In the genomic region with DNA sequence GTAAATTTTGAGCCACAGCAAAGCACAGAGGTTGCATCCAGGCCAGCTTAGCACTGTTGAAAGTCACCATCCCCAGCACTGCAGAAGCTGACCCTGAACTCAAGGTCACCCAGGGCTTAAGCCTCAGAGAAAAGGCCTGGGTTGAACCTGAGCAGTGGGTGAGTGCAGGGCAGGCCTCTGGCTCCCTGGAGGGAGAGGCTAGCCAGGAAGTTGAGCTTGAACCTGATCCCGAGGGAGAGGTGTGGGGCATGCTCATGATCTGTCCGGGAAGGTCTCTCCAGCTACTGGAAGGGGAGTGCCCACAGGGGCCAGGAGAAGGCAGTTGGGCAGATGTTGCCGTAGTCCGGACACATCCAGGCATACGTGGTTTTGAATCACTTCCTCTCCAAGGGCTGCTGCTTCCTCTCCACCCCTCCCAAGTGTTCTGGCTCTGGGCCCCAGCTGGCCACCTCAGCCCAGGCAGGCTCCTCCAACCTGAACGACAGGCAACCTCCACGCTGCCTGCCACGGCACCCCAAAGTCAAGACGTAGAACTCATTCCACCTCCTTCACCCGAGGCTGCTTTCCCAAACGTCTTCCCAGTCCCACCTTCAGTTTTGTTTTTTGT, we compare ENCODE assay signal across 1 cellular context.
TF ChIP-seq lines count a peak whose summit lies in the region.

No MANE protein-coding gene starts in this region.

TF ChIP-seq in SK-N-SH treated with all-trans-retinoic acid at 6 μM for 48 hours, 23 proteins besides CTCF, POLR2A, EP300 and RAD21 (continued from another document):
- TF ChIP-seq, protein P1, sequence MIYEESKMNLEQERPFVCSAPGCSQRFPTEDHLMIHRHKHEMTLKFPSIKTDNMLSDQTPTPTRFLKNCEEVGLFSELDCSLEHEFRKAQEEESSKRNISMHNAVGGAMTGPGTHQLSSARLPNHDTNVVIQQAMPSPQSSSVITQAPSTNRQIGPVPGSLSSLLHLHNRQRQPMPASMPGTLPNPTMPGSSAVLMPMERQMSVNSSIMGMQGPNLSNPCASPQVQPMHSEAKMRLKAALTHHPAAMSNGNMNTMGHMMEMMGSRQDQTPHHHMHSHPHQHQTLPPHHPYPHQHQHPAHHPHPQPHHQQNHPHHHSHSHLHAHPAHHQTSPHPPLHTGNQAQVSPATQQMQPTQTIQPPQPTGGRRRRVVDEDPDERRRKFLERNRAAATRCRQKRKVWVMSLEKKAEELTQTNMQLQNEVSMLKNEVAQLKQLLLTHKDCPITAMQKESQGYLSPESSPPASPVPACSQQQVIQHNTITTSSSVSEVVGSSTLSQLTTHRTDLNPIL (CRISPR knock-in tag; IDR thresholded peaks at IDR 0.05; ENCODE audit: low read depth) = no peak
- TF ChIP-seq, protein P2, sequence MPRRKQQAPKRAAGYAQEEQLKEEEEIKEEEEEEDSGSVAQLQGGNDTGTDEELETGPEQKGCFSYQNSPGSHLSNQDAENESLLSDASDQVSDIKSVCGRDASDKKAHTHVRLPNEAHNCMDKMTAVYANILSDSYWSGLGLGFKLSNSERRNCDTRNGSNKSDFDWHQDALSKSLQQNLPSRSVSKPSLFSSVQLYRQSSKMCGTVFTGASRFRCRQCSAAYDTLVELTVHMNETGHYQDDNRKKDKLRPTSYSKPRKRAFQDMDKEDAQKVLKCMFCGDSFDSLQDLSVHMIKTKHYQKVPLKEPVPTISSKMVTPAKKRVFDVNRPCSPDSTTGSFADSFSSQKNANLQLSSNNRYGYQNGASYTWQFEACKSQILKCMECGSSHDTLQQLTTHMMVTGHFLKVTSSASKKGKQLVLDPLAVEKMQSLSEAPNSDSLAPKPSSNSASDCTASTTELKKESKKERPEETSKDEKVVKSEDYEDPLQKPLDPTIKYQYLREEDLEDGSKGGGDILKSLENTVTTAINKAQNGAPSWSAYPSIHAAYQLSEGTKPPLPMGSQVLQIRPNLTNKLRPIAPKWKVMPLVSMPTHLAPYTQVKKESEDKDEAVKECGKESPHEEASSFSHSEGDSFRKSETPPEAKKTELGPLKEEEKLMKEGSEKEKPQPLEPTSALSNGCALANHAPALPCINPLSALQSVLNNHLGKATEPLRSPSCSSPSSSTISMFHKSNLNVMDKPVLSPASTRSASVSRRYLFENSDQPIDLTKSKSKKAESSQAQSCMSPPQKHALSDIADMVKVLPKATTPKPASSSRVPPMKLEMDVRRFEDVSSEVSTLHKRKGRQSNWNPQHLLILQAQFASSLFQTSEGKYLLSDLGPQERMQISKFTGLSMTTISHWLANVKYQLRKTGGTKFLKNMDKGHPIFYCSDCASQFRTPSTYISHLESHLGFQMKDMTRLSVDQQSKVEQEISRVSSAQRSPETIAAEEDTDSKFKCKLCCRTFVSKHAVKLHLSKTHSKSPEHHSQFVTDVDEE (CRISPR knock-in tag; IDR thresholded peaks at IDR 0.05) = no peak
- TF ChIP-seq ISL1 (CRISPR knock-in tag; IDR thresholded peaks at IDR 0.05) (no peak), ARNTL (CRISPR knock-in tag; IDR thresholded peaks at IDR 0.05; ENCODE audit: borderline replicate concordance, low read depth) (no peak), ZFP30 (CRISPR knock-in tag; IDR thresholded peaks at IDR 0.05) (no peak)
- TF ChIP-seq, protein P3, sequence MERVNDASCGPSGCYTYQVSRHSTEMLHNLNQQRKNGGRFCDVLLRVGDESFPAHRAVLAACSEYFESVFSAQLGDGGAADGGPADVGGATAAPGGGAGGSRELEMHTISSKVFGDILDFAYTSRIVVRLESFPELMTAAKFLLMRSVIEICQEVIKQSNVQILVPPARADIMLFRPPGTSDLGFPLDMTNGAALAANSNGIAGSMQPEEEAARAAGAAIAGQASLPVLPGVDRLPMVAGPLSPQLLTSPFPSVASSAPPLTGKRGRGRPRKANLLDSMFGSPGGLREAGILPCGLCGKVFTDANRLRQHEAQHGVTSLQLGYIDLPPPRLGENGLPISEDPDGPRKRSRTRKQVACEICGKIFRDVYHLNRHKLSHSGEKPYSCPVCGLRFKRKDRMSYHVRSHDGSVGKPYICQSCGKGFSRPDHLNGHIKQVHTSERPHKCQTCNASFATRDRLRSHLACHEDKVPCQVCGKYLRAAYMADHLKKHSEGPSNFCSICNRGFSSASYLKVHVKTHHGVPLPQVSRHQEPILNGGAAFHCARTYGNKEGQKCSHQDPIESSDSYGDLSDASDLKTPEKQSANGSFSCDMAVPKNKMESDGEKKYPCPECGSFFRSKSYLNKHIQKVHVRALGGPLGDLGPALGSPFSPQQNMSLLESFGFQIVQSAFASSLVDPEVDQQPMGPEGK (CRISPR knock-in tag; IDR thresholded peaks at IDR 0.05; ENCODE audit: borderline replicate concordance) = no peak
